Comparison of ENCODE assay signal across 23 cellular contexts in genomic region chrX:1809581-1809980, GRCh38.
"Had no signal": no experiment of that assay in that cellular context is flagged by ENCODE, and none has a peak within 500 bp of the region (broad histone marks: within the 10 kb centered on the region; RNA-seq: fewer than 3 reads in every experiment).

No MANE protein-coding gene starts in this region.

- H3K9me3 ChIP-seq: colonic mucosa, esophagus squamous epithelium, gastrocnemius medialis, lower lobe of right lung, mucosa of descending colon had no signal

- H3K4me1 ChIP-seq: colonic mucosa, esophagus squamous epithelium, gastrocnemius medialis, heart right ventricle, left lung, lower lobe of right lung had no signal

- H3K27me3 ChIP-seq: colonic mucosa, gastrocnemius medialis had no signal

- H3K4me3 ChIP-seq: colonic mucosa, esophagus squamous epithelium, gastrocnemius medialis, heart right ventricle, left lung, lower lobe of right lung, mucosa of descending colon had no signal

- FAIRE-seq: endometrium, islet of Langerhans, keratinocyte had no signal

- H3K27ac ChIP-seq: colonic mucosa, epithelial cell of prostate, esophagus squamous epithelium, gastrocnemius medialis, heart right ventricle, left lung, lower lobe of right lung had no signal

- H3K36me3 ChIP-seq: colonic mucosa, esophagus squamous epithelium, gastrocnemius medialis, heart right ventricle, left lung, lower lobe of right lung had no signal

- DNase-seq: colonic mucosa; cortex of kidney; effector CD8-positive, alpha-beta T cell; effector memory CD8-positive, alpha-beta T cell; endodermal cell; erythroblast; esophagus squamous epithelium; foreskin fibroblast; foreskin melanocyte; gastrocnemius medialis; glutamatergic neuron; heart right ventricle; hippocampal formation; left cardiac atrium; left lung; left ventricle myocardium superior; lower lobe of right lung; mesenchymal stem cell; mucosa of descending colon had no signal
